Comparison of ENCODE assay signal across 21 cellular contexts in genomic region chr21:33973268-33973667, GRCh38. TPM values are rescaled to one million over a fixed set of nuclear protein-coding genes. Genes with fewer than 3 reads are reported as not detected.
DNase-seq lines count a peak whose midpoint lies in the region; ATAC-seq, FAIRE-seq and TF ChIP-seq lines count a peak whose summit lies in the region.
"Had no signal": no experiment of that assay in that cellular context is flagged by ENCODE, and none has a peak within 500 bp of the region (broad histone marks: within the 10 kb centered on the region; RNA-seq: fewer than 3 reads in every experiment).

No MANE protein-coding gene starts in this region.

- TF ChIP-seq EP300 in K562 (IDR thresholded peaks at IDR 0.05; ENCODE audit: low read length) = no peak

- TF ChIP-seq RAD21 in K562 (CRISPR knock-in tag; conservative IDR thresholded peaks at IDR 0.05 in 1 of 2, IDR thresholded peaks at IDR 0.05 in 1 of 2) = no peak

- no peak overlapping the region for H3K4me3 Mint-ChIP-seq in activated naive CD8-positive, alpha-beta T cell
- no peak overlapping the region for H3K4me3 Mint-ChIP-seq in activated naive CD8-positive, alpha-beta T cell treated with anti-CD3 and anti-CD28 coated beads, Interleukin-2, amount 50 U/mL, for 24 hours
- no peak overlapping the region for H3K4me3 Mint-ChIP-seq in stimulated activated effector memory CD8-positive, alpha-beta T cell treated with anti-CD3 and anti-CD28 coated beads, Interleukin-12 subunit alpha, Interleukin-12 subunit beta, amount 100 ng/mL, for 72 hours
- H3K4me3 Mint-ChIP-seq: CD14-positive monocyte, GM23338 had no signal

- H3K9ac ChIP-seq in K562 (ENCODE audit: insufficient read depth in 1 of 2, low read depth in 2 of 2, low read length in 2 of 2) = no peak overlapping the region

- H3K27me3 ChIP-seq in K562 (ENCODE audit: control insufficient read depth in 2 of 2, insufficient read depth in 2 of 2, low read length in 2 of 2) = no peaks in the 10 kb centered on the region

- H2AFZ ChIP-seq in K562 (ENCODE audit: low read depth, low read length) = peak overlapping the region; percentile 14; the same call in 1 of the 2 replicates
- H2AFZ ChIP-seq: GM23338 had no signal

- no peaks in the 10 kb centered on the region for H3K9me3 ChIP-seq in K562 (replicated peaks; ENCODE audit: control insufficient read depth, insufficient read depth, low read depth, low read length)
- H3K9me3 ChIP-seq: A549 had no signal

- no peak for ATAC-seq in activated naive CD8-positive, alpha-beta T cell treated with anti-CD3 and anti-CD28 coated beads, Interleukin-2, amount 50 U/mL, for 24 hours
- no peak for ATAC-seq in K562
- no peak for ATAC-seq in stimulated activated effector memory CD8-positive, alpha-beta T cell treated with anti-CD3 and anti-CD28 coated beads, Interleukin-12 subunit alpha, Interleukin-12 subunit beta, amount 100 ng/mL, for 72 hours
- no peak for ATAC-seq in GM18517 (IDR thresholded peaks at IDR 0.05; ENCODE audit: unreplicated experiment)
- ATAC-seq: A549, GM23338 had no signal

- no peak for TF ChIP-seq POLR2A in K562 (conservative IDR thresholded peaks at IDR 0.05)

- no peak for FAIRE-seq in K562 (lab: Jason Lieb, UNC)
- FAIRE-seq: A549, D721Med, RCC 7860 had no signal

- no peak overlapping the region for H3K4me2 ChIP-seq in K562 (ENCODE audit: insufficient read depth, low read length)
- H3K4me2 ChIP-seq: A549, GM23338 had no signal

- peak overlapping the region; percentile 50 for H3K27ac Mint-ChIP-seq in activated naive CD8-positive, alpha-beta T cell
- H3K27ac Mint-ChIP-seq in activated naive CD8-positive, alpha-beta T cell treated with anti-CD3 and anti-CD28 coated beads, Interleukin-2, amount 50 U/mL, for 24 hours = no peak overlapping the region
- peak overlapping the region; percentile 61 for H3K27ac Mint-ChIP-seq in stimulated activated effector memory CD8-positive, alpha-beta T cell treated with anti-CD3 and anti-CD28 coated beads, Interleukin-12 subunit alpha, Interleukin-12 subunit beta, amount 100 ng/mL, for 72 hours
- H3K27ac Mint-ChIP-seq: CD14-positive monocyte, GM23338 had no signal

- no peak overlapping the region for H3K27ac ChIP-seq in K562 (ENCODE audit: extremely low read depth, low read depth, low read length)

- TF ChIP-seq CTCF in K562 (IDR thresholded peaks at IDR 0.05 in 2 of 3, conservative IDR thresholded peaks at IDR 0.05 in 1 of 3; ENCODE audit: insufficient read depth in 2 of 3, low read depth in 1 of 3, low read length in 3 of 3) = no peak
- no peak for TF ChIP-seq CTCF in GM20000 (IDR thresholded peaks at IDR 0.05; ENCODE audit: extremely low read depth, missing control alignments)

- POLR2A ChIA-PET in K562 (lab: Yijun Ruan, JAX) = interaction anchor here (0.7 to 1.1 kb wide), 3 partner anchors 16 to 123 kb away, joined by 3 read pairs; no protein-coding TSS in a partner anchor

- H3K36me3 Mint-ChIP-seq in activated naive CD8-positive, alpha-beta T cell = peaks cover 19% of the 10 kb centered on the region
- H3K36me3 Mint-ChIP-seq in activated naive CD8-positive, alpha-beta T cell treated with anti-CD3 and anti-CD28 coated beads, Interleukin-2, amount 50 U/mL, for 24 hours (ENCODE audit: low read depth) = peaks cover 6% of the 10 kb centered on the region
- H3K36me3 Mint-ChIP-seq in stimulated activated effector memory CD8-positive, alpha-beta T cell treated with anti-CD3 and anti-CD28 coated beads, Interleukin-12 subunit alpha, Interleukin-12 subunit beta, amount 100 ng/mL, for 72 hours = peaks cover 50% of the 10 kb centered on the region
- H3K36me3 Mint-ChIP-seq: CD14-positive monocyte had no signal

- H3K4me1 Mint-ChIP-seq in activated naive CD8-positive, alpha-beta T cell (ENCODE audit: low read depth) = peaks cover 49% of the 10 kb centered on the region
- peaks cover 55% of the 10 kb centered on the region for H3K4me1 Mint-ChIP-seq in activated naive CD8-positive, alpha-beta T cell treated with anti-CD3 and anti-CD28 coated beads, Interleukin-2, amount 50 U/mL, for 24 hours
- H3K4me1 Mint-ChIP-seq in stimulated activated effector memory CD8-positive, alpha-beta T cell treated with anti-CD3 and anti-CD28 coated beads, Interleukin-12 subunit alpha, Interleukin-12 subunit beta, amount 100 ng/mL, for 72 hours = peaks cover 71% of the 10 kb centered on the region

- no peaks in the 10 kb centered on the region for H4K20me1 ChIP-seq in K562 (replicated peaks; ENCODE audit: control insufficient read depth, insufficient read depth, low read length)

- no peaks in the 10 kb centered on the region for H3K36me3 ChIP-seq in K562 (ENCODE audit: control insufficient read depth, insufficient read depth, low read length)

- no peaks in the 10 kb centered on the region for H3K27me3 Mint-ChIP-seq in activated naive CD8-positive, alpha-beta T cell
- no peaks in the 10 kb centered on the region for H3K27me3 Mint-ChIP-seq in activated naive CD8-positive, alpha-beta T cell treated with anti-CD3 and anti-CD28 coated beads, Interleukin-2, amount 50 U/mL, for 24 hours

- H3K9me1 ChIP-seq in K562 (ENCODE audit: control insufficient read depth, insufficient read depth, low read length) = no peaks in the 10 kb centered on the region

- peaks cover 12 to 56% of the 10 kb centered on the region in 2 experiments; a peak in 4 of 5 replicates for H3K4me1 ChIP-seq in K562 (replicated peaks in 1 of 2; ENCODE audit: control insufficient read depth in 2 of 2, insufficient read depth in 2 of 2, low read length in 2 of 2)

- no TSS peak for BruUV-seq in K562 (replicated peaks; lab: Mats Ljungman, UMichigan)

- H3K4me3 ChIP-seq in K562 = no peak overlapping the region
- H3K4me3 ChIP-seq: A549, GM23338 had no signal

- H3K9me3 Mint-ChIP-seq in activated naive CD8-positive, alpha-beta T cell (ENCODE audit: low read depth) = peaks cover 1% of the 10 kb centered on the region
- no peaks in the 10 kb centered on the region for H3K9me3 Mint-ChIP-seq in activated naive CD8-positive, alpha-beta T cell treated with anti-CD3 and anti-CD28 coated beads, Interleukin-2, amount 50 U/mL, for 24 hours
- no peaks in the 10 kb centered on the region for H3K9me3 Mint-ChIP-seq in stimulated activated effector memory CD8-positive, alpha-beta T cell treated with anti-CD3 and anti-CD28 coated beads, Interleukin-12 subunit alpha, Interleukin-12 subunit beta, amount 100 ng/mL, for 72 hours
- H3K9me3 Mint-ChIP-seq: GM23338 had no signal

- CTCF ChIA-PET in K562 (lab: Yijun Ruan, JAX; ENCODE audit: low intra/inter-chr PET ratio) = no interaction called here

- WGBS in K562 (ENCODE audit: insufficient coverage, low coverage, missing lambda C conversion rate) = 53% methylated on average over 5 of the region's 5 CpGs

- intact Hi-C loops in K562 (cut with micrococcal nuclease) = loop anchor here (10.0 kb wide), 1 partner anchor 388 kb away; the partner anchor contains the start of gene DONSON

- H3K79me2 ChIP-seq in K562 (ENCODE audit: control insufficient read depth, insufficient read depth, low read length) = no peaks in the 10 kb centered on the region

- in situ Hi-C loops in K562 (cut with MboI) = no loop called here

- DNase-seq in activated naive CD8-positive, alpha-beta T cell treated with anti-CD3 and anti-CD28 coated beads, Interleukin-2, amount 50 U/mL, for 24 hours = no peak
- DNase-seq in NCI-H226 (peak; percentile 37), K562 (ENCODE audit: extremely low read depth in 1 of 4, low spot score in 3 of 4) (no peak), NCI-H1694 (lab: John Stamatoyannopoulos, UW) (no peak), GM20000 (ENCODE audit: low spot score) (no peak)
- DNase-seq in stimulated activated effector memory CD8-positive, alpha-beta T cell treated with anti-CD3 and anti-CD28 coated beads, Interleukin-12 subunit alpha, Interleukin-12 subunit beta, amount 100 ng/mL, for 72 hours (ENCODE audit: low spot score in 2 of 2) = no peak
- DNase-seq: DMS79 treated with DMSO at 0.1 percent for 48 hours, GF-D8, KG1, NCI-H1092, NCI-H187, NCI-H2171 treated with DMSO at 0.1 percent for 48 hours, NCI-H510A, SHP77 had no signal

TF ChIP-seq in K562, 482 proteins besides CTCF, POLR2A, EP300 and RAD21 (continues in another document):
- TF ChIP-seq ID3 (CRISPR knock-in tag; IDR thresholded peaks at IDR 0.05) (no peak), ID3 (tag; IDR thresholded peaks at IDR 0.05) (no peak), CBX5 (IDR thresholded peaks at IDR 0.05; ENCODE audit: borderline replicate concordance, low read depth) (no peak), MBD2 (IDR thresholded peaks at IDR 0.05; ENCODE audit: borderline replicate concordance, low read depth) (no peak), ZNF77 (CRISPR knock-in tag; IDR thresholded peaks at IDR 0.05) (no peak)

RNA-seq across cellular contexts. Expression of gene ATP5PO, which starts 57.7 kb away (rescaled TPM):
- 87.2 and 88.1 TPM in 2 replicates for total RNA-seq in K562 (2011; cell fraction: chromatin; rRNA removed; ENCODE audit: low replicate concordance)
- total RNA-seq in K562 (2011; cell fraction: nucleolus; rRNA removed) = 116 and 117 TPM in 2 replicates
- total RNA-seq in K562 (2011; cell fraction: nucleoplasm; rRNA removed) = 142 and 177 TPM in 2 replicates
- 331 and 367 TPM in 2 replicates for total RNA-seq in K562 (2014; rRNA removed)
- total RNA-seq in K562 (2014; rRNA removed; fragmentation: Illumina TruSeq; extraction: Trizol) = 629 and 685 TPM in 2 replicates
- total RNA-seq in K562 (2015; rRNA removed; fragmentation: Illumina TruSeq; extraction: Trizol) = 525 and 540 TPM in 2 replicates
- total RNA-seq in K562 (2021) = 509 and 580 TPM in 2 replicates
- 907 and 1,058 TPM in 2 replicates for polyA plus RNA-seq in K562 (2011; rRNA removed)
- 395 and 662 TPM in 2 replicates for polyA plus RNA-seq in K562 (2011; cell fraction: cytosol; rRNA removed)
- 197 and 359 TPM in 2 replicates for polyA plus RNA-seq in K562 (2011; cell fraction: nucleus; rRNA removed)
- 622 and 679 TPM in 2 replicates for polyA plus RNA-seq in K562 (2012)
- 919 and 926 TPM in 2 replicates for polyA plus RNA-seq in K562 (2014; fragmentation: Illumina TruSeq; extraction: Trizol)
- polyA plus RNA-seq in K562 (2014; fragmentation: Nextera tagmentation; extraction: Ambion mirVana) = 1,000 to 10,000 TPM; 2,628 to 2,722 TPM
- 749 and 808 TPM in 2 replicates for polyA plus RNA-seq in K562 (2014; rRNA removed)
- polyA minus RNA-seq in K562 (2011; rRNA and poly(A)+ RNA removed) = 421 and 488 TPM in 2 replicates
- 112 and 139 TPM in 2 replicates for polyA minus RNA-seq in K562 (2011; cell fraction: cytosol; rRNA and poly(A)+ RNA removed)
- 67.7 and 113 TPM in 2 replicates for polyA minus RNA-seq in K562 (2011; cell fraction: nucleus; rRNA and poly(A)+ RNA removed)
